Comparison of ENCODE assay signal across 27 cellular contexts in genomic region chr6:119960065-119960464, GRCh38.
"Had no signal": no experiment of that assay in that cellular context is flagged by ENCODE, and none has a peak within 500 bp of the region (broad histone marks: within the 10 kb centered on the region; RNA-seq: fewer than 3 reads in every experiment).

No MANE protein-coding gene starts in this region.

- H3K27ac ChIP-seq: brain microvascular endothelial cell, cardiac muscle cell, colonic mucosa, RWPE1, SJSA1 had no signal

- ATAC-seq: activated T-cell treated with anti-CD3 and anti-CD28 coated beads, Interleukin-2, amount 50 U/mL, for 4 hours; Panc1; T-cell had no signal

- H3K4me3 ChIP-seq: cardiac muscle cell, colonic mucosa, SJSA1 had no signal

- DNase-seq: activated B cell treated with CpG ODN at 0.5 μM for 24 hours; activated CD4-positive, alpha-beta memory T cell treated with anti-CD3 and anti-CD28 coated beads for 36 hours; activated CD4-positive, alpha-beta T cell treated with anti-CD3 and anti-CD28 coated beads, Interleukin-2, amount 10 ng/mL, durations not matched to agents 7 days and 5 days; activated CD8-positive, alpha-beta memory T cell treated with anti-CD3 and anti-CD28 coated beads for 24 hours; activated effector memory CD4-positive, alpha-beta T cell treated with anti-CD3 and anti-CD28 coated beads, Interleukin-2, amount 50 U/mL, for 16 hours; activated naive CD4-positive, alpha-beta T cell treated with Interleukin-2 at 50 U/mL for 16 hours; activated T-cell treated with anti-CD3 and anti-CD28 coated beads, Interleukin-2, amount 50 U/mL, for 4 hours; amygdala; brain microvascular endothelial cell; colonic mucosa; Kasumi-1; KBM-7; NCI-H1092 treated with DMSO at 0.1 percent for 48 hours; NCI-H1436; NCI-H1694 treated with DMSO at 0.1 percent for 48 hours; NCI-H2029 treated with DMSO at 0.1 percent for 48 hours; NCI-H226; NCI-H526; NCI-H82; SHP77; T-cell; T-helper 2 cell; T1000 had no signal

- H3K36me3 ChIP-seq: brain microvascular endothelial cell, cardiac muscle cell, colonic mucosa, SJSA1 had no signal

- H3K27me3 ChIP-seq: brain microvascular endothelial cell, cardiac muscle cell, colonic mucosa, SJSA1 had no signal

- H3K4me1 ChIP-seq: colonic mucosa, SJSA1 had no signal

- H3K9me3 ChIP-seq: colonic mucosa, SJSA1 had no signal
